In the genomic region with DNA sequence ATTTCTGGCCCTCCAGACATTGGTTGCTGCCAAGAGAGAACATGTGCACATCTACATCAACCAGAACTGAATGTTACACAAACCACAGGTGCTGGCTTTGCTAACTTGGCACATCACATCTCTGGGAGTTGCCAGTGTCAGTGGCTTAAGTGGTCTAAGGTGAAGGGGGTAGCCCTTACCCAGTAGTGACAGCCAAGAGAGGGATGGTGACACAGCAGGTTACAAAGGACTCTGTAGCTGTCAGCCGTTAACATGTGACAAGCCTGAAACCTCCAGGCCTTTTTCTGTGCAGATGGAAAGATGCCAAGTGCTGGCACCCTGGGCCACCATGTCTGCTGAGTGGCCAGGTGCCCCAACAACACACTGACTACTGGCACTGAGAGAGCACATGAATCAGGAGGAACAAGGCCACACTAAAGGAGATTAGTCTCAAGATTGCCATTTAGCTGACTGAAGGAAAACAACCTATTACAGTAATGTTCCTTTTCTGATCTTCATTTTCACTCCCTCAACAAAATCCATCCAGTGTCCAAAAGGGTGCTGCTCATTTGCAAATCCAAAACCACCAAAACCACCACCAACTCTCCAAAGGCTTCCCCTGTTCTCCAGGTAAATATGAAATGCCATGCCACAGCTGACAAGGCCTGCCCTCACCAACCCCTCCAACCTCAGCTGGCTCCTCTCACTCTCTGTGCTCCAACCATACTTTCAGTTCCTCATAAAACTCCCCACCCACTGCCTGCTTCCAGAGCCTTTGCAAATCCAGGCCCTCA, we compare ENCODE assay signal across 1 cellular context.
TF ChIP-seq lines count a peak whose summit lies in the region.

No MANE protein-coding gene starts in this region.

TF ChIP-seq in WTC11, 78 proteins besides CTCF, POLR2A, EP300 and RAD21 (continued from another document):
- TF ChIP-seq, protein P1, sequence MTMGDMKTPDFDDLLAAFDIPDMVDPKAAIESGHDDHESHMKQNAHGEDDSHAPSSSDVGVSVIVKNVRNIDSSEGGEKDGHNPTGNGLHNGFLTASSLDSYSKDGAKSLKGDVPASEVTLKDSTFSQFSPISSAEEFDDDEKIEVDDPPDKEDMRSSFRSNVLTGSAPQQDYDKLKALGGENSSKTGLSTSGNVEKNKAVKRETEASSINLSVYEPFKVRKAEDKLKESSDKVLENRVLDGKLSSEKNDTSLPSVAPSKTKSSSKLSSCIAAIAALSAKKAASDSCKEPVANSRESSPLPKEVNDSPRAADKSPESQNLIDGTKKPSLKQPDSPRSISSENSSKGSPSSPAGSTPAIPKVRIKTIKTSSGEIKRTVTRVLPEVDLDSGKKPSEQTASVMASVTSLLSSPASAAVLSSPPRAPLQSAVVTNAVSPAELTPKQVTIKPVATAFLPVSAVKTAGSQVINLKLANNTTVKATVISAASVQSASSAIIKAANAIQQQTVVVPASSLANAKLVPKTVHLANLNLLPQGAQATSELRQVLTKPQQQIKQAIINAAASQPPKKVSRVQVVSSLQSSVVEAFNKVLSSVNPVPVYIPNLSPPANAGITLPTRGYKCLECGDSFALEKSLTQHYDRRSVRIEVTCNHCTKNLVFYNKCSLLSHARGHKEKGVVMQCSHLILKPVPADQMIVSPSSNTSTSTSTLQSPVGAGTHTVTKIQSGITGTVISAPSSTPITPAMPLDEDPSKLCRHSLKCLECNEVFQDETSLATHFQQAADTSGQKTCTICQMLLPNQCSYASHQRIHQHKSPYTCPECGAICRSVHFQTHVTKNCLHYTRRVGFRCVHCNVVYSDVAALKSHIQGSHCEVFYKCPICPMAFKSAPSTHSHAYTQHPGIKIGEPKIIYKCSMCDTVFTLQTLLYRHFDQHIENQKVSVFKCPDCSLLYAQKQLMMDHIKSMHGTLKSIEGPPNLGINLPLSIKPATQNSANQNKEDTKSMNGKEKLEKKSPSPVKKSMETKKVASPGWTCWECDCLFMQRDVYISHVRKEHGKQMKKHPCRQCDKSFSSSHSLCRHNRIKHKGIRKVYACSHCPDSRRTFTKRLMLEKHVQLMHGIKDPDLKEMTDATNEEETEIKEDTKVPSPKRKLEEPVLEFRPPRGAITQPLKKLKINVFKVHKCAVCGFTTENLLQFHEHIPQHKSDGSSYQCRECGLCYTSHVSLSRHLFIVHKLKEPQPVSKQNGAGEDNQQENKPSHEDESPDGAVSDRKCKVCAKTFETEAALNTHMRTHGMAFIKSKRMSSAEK (CRISPR knock-in tag; IDR thresholded peaks at IDR 0.05; ENCODE audit: borderline replicate concordance), result no peak
- TF ChIP-seq IRF2 (CRISPR knock-in tag; IDR thresholded peaks at IDR 0.05; ENCODE audit: borderline replicate concordance, low read depth), result no peak
- TF ChIP-seq NFATC4 (CRISPR knock-in tag; IDR thresholded peaks at IDR 0.05), result no peak
- TF ChIP-seq GRHL2 (CRISPR knock-in tag; IDR thresholded peaks at IDR 0.05; ENCODE audit: insufficient replicate concordance, severe bottlenecking), result no peak
- TF ChIP-seq, protein P2, sequence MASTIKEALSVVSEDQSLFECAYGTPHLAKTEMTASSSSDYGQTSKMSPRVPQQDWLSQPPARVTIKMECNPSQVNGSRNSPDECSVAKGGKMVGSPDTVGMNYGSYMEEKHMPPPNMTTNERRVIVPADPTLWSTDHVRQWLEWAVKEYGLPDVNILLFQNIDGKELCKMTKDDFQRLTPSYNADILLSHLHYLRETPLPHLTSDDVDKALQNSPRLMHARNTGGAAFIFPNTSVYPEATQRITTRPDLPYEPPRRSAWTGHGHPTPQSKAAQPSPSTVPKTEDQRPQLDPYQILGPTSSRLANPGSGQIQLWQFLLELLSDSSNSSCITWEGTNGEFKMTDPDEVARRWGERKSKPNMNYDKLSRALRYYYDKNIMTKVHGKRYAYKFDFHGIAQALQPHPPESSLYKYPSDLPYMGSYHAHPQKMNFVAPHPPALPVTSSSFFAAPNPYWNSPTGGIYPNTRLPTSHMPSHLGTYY (CRISPR knock-in tag; IDR thresholded peaks at IDR 0.05), result no peak
- TF ChIP-seq, protein P3, sequence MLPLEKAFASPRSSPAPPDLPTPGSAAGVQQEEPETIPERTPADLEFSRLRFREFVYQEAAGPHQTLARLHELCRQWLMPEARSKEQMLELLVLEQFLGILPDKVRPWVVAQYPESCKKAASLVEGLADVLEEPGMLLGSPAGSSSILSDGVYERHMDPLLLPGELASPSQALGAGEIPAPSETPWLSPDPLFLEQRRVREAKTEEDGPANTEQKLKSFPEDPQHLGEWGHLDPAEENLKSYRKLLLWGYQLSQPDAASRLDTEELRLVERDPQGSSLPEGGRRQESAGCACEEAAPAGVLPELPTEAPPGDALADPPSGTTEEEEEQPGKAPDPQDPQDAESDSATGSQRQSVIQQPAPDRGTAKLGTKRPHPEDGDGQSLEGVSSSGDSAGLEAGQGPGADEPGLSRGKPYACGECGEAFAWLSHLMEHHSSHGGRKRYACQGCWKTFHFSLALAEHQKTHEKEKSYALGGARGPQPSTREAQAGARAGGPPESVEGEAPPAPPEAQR (CRISPR knock-in tag; IDR thresholded peaks at IDR 0.05), result no peak
- TF ChIP-seq, protein P4, sequence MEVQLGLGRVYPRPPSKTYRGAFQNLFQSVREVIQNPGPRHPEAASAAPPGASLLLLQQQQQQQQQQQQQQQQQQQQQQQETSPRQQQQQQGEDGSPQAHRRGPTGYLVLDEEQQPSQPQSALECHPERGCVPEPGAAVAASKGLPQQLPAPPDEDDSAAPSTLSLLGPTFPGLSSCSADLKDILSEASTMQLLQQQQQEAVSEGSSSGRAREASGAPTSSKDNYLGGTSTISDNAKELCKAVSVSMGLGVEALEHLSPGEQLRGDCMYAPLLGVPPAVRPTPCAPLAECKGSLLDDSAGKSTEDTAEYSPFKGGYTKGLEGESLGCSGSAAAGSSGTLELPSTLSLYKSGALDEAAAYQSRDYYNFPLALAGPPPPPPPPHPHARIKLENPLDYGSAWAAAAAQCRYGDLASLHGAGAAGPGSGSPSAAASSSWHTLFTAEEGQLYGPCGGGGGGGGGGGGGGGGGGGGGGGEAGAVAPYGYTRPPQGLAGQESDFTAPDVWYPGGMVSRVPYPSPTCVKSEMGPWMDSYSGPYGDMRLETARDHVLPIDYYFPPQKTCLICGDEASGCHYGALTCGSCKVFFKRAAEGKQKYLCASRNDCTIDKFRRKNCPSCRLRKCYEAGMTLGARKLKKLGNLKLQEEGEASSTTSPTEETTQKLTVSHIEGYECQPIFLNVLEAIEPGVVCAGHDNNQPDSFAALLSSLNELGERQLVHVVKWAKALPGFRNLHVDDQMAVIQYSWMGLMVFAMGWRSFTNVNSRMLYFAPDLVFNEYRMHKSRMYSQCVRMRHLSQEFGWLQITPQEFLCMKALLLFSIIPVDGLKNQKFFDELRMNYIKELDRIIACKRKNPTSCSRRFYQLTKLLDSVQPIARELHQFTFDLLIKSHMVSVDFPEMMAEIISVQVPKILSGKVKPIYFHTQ (CRISPR knock-in tag; IDR thresholded peaks at IDR 0.05), result no peak
- TF ChIP-seq, protein P5, sequence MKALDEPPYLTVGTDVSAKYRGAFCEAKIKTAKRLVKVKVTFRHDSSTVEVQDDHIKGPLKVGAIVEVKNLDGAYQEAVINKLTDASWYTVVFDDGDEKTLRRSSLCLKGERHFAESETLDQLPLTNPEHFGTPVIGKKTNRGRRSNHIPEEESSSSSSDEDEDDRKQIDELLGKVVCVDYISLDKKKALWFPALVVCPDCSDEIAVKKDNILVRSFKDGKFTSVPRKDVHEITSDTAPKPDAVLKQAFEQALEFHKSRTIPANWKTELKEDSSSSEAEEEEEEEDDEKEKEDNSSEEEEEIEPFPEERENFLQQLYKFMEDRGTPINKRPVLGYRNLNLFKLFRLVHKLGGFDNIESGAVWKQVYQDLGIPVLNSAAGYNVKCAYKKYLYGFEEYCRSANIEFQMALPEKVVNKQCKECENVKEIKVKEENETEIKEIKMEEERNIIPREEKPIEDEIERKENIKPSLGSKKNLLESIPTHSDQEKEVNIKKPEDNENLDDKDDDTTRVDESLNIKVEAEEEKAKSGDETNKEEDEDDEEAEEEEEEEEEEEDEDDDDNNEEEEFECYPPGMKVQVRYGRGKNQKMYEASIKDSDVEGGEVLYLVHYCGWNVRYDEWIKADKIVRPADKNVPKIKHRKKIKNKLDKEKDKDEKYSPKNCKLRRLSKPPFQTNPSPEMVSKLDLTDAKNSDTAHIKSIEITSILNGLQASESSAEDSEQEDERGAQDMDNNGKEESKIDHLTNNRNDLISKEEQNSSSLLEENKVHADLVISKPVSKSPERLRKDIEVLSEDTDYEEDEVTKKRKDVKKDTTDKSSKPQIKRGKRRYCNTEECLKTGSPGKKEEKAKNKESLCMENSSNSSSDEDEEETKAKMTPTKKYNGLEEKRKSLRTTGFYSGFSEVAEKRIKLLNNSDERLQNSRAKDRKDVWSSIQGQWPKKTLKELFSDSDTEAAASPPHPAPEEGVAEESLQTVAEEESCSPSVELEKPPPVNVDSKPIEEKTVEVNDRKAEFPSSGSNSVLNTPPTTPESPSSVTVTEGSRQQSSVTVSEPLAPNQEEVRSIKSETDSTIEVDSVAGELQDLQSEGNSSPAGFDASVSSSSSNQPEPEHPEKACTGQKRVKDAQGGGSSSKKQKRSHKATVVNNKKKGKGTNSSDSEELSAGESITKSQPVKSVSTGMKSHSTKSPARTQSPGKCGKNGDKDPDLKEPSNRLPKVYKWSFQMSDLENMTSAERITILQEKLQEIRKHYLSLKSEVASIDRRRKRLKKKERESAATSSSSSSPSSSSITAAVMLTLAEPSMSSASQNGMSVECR (CRISPR knock-in tag; IDR thresholded peaks at IDR 0.05; ENCODE audit: borderline replicate concordance), result no peak
- no peak for TF ChIP-seq NR1H2 (CRISPR knock-in tag; IDR thresholded peaks at IDR 0.05)
- TF ChIP-seq, protein P6, sequence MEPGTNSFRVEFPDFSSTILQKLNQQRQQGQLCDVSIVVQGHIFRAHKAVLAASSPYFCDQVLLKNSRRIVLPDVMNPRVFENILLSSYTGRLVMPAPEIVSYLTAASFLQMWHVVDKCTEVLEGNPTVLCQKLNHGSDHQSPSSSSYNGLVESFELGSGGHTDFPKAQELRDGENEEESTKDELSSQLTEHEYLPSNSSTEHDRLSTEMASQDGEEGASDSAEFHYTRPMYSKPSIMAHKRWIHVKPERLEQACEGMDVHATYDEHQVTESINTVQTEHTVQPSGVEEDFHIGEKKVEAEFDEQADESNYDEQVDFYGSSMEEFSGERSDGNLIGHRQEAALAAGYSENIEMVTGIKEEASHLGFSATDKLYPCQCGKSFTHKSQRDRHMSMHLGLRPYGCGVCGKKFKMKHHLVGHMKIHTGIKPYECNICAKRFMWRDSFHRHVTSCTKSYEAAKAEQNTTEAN (CRISPR knock-in tag; IDR thresholded peaks at IDR 0.05), result no peak
